Comparison of ENCODE assay signal across 1 cellular context in genomic region chr7:36515847-36516246, GRCh38.
TF ChIP-seq lines count a peak whose summit lies in the region.

No MANE protein-coding gene starts in this region.

TF ChIP-seq in GM12878, 131 proteins besides CTCF, POLR2A, EP300 and RAD21 (continued from another document):
- no peak for TF ChIP-seq FOXM1 (IDR thresholded peaks at IDR 0.05; ENCODE audit: low read depth, low read length)
- TF ChIP-seq MEF2A (IDR thresholded peaks at IDR 0.05; ENCODE audit: insufficient read depth, low read depth, low read length) = no peak
- TF ChIP-seq NR2C1 (IDR thresholded peaks at IDR 0.05) = no peak
- TF ChIP-seq SPI1 (IDR thresholded peaks at IDR 0.05; ENCODE audit: borderline replicate concordance, insufficient read depth, low read depth, low read length) = no peak
- no peak for TF ChIP-seq POLR2AphosphoS2 (IDR thresholded peaks at IDR 0.05; ENCODE audit: low read depth, low read length)
- no peak for TF ChIP-seq RUNX3 (IDR thresholded peaks at IDR 0.05; ENCODE audit: low read length)
- TF ChIP-seq ESRRA (IDR thresholded peaks at IDR 0.05; ENCODE audit: low read length) = no peak
- TF ChIP-seq E2F4 (IDR thresholded peaks at IDR 0.05; ENCODE audit: low read depth, low read length) = no peak
- no peak for TF ChIP-seq TCF7 (IDR thresholded peaks at IDR 0.05; ENCODE audit: borderline replicate concordance)
- no peak for TF ChIP-seq PBX3 (IDR thresholded peaks at IDR 0.05; ENCODE audit: insufficient replicate concordance, low read depth, low read length)
- TF ChIP-seq TARDBP (IDR thresholded peaks at IDR 0.05; ENCODE audit: borderline replicate concordance) = no peak
